1 cellular context compared by ENCODE assay signal in genomic region chr12:89494411-89495231, GRCh38.
TF ChIP-seq lines count a peak whose summit lies in the region.

No MANE protein-coding gene starts in this region.

TF ChIP-seq in K562, 482 proteins besides CTCF, POLR2A, EP300 and RAD21 (continued from another document and continues in another):
- TF ChIP-seq GATAD2A (IDR thresholded peaks at IDR 0.05) (no peak), ZNF316 (IDR thresholded peaks at IDR 0.05) (peak; percentile 41; the same call in 1 of the 2 replicates), FOXP4 (CRISPR knock-in tag; IDR thresholded peaks at IDR 0.05; ENCODE audit: borderline replicate concordance) (no peak), LCOR (CRISPR knock-in tag; IDR thresholded peaks at IDR 0.05) (no peak), RBBP5 (IDR thresholded peaks at IDR 0.05; ENCODE audit: borderline replicate concordance, insufficient read depth, low read length, poor library complexity, severe bottlenecking) (no peak), HNRNPL (IDR thresholded peaks at IDR 0.05; ENCODE audit: low read depth, low read length) (no peak), JUND (IDR thresholded peaks at IDR 0.05; ENCODE audit: borderline replicate concordance, low read depth, low read length) (no peak), JUND (tag; IDR thresholded peaks at IDR 0.05; ENCODE audit: borderline replicate concordance, low read depth, low read length) (peak; percentile 13; the same call in 1 of the 3 replicates), TRIM25 (IDR thresholded peaks at IDR 0.05; ENCODE audit: borderline replicate concordance) (no peak), ZNF592 (IDR thresholded peaks at IDR 0.05) (no peak), ZNF830 (CRISPR knock-in tag; IDR thresholded peaks at IDR 0.05) (no peak), DPF2 (IDR thresholded peaks at IDR 0.05) (no peak), FOS (IDR thresholded peaks at IDR 0.05; ENCODE audit: extremely low read depth, insufficient read length) (no peak), FOXK2 (conservative IDR thresholded peaks at IDR 0.05 in 1 of 2, IDR thresholded peaks at IDR 0.05 in 1 of 2; ENCODE audit: low read depth in 2 of 2) (0 out of 4 replicates have a peak, but pooled peaks of 1 of the 2 experiments have one; percentile 42), RFX5 (IDR thresholded peaks at IDR 0.05; ENCODE audit: low read depth, low read length) (no peak), U2AF1 (optimal IDR thresholded peaks at IDR 0.05; ENCODE audit: low read depth, low read length) (no peak), MYBL2 (IDR thresholded peaks at IDR 0.05; ENCODE audit: low read depth) (no peak), MYBL2 (CRISPR knock-in tag; IDR thresholded peaks at IDR 0.05; ENCODE audit: borderline replicate concordance) (no peak), PATZ1 (CRISPR knock-in tag; IDR thresholded peaks at IDR 0.05; ENCODE audit: borderline replicate concordance) (no peak), POLR2H (tag; IDR thresholded peaks at IDR 0.05; ENCODE audit: low read depth) (no peak), PBX2 (CRISPR knock-in tag; IDR thresholded peaks at IDR 0.05; ENCODE audit: low read depth) (no peak), PBX2 (tag; conservative IDR thresholded peaks at IDR 0.05; ENCODE audit: low read depth) (peak; percentile 18; the same call in 1 of the 2 replicates), WHSC1 (IDR thresholded peaks at IDR 0.05; ENCODE audit: low read length) (no peak), L3MBTL2 (IDR thresholded peaks at IDR 0.05) (peak; percentile 39; the same call in 1 of the 2 replicates), SMAD3 (CRISPR knock-in tag; conservative IDR thresholded peaks at IDR 0.05) (no peak), NFYB (IDR thresholded peaks at IDR 0.05; ENCODE audit: extremely low read depth, insufficient read length) (no peak), ZNF3 (CRISPR knock-in tag; IDR thresholded peaks at IDR 0.05) (no peak), ZNF699 (CRISPR knock-in tag; IDR thresholded peaks at IDR 0.05; ENCODE audit: insufficient replicate concordance) (no peak), NFE2 (IDR thresholded peaks at IDR 0.05; ENCODE audit: low read depth) (peak; percentile 62), ARID3B (CRISPR knock-in tag; IDR thresholded peaks at IDR 0.05; ENCODE audit: borderline replicate concordance) (no peak), TRIM24 (IDR thresholded peaks at IDR 0.05) (no peak), ZC3H4 (CRISPR knock-in tag; IDR thresholded peaks at IDR 0.05; ENCODE audit: borderline replicate concordance) (no peak), DACH1 (IDR thresholded peaks at IDR 0.05; ENCODE audit: partially characterized antibody) (no peak)
- TF ChIP-seq, protein P1, sequence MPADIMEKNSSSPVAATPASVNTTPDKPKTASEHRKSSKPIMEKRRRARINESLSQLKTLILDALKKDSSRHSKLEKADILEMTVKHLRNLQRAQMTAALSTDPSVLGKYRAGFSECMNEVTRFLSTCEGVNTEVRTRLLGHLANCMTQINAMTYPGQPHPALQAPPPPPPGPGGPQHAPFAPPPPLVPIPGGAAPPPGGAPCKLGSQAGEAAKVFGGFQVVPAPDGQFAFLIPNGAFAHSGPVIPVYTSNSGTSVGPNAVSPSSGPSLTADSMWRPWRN (IDR thresholded peaks at IDR 0.05; ENCODE audit: low read depth) = no peak
- TF ChIP-seq, protein P2, sequence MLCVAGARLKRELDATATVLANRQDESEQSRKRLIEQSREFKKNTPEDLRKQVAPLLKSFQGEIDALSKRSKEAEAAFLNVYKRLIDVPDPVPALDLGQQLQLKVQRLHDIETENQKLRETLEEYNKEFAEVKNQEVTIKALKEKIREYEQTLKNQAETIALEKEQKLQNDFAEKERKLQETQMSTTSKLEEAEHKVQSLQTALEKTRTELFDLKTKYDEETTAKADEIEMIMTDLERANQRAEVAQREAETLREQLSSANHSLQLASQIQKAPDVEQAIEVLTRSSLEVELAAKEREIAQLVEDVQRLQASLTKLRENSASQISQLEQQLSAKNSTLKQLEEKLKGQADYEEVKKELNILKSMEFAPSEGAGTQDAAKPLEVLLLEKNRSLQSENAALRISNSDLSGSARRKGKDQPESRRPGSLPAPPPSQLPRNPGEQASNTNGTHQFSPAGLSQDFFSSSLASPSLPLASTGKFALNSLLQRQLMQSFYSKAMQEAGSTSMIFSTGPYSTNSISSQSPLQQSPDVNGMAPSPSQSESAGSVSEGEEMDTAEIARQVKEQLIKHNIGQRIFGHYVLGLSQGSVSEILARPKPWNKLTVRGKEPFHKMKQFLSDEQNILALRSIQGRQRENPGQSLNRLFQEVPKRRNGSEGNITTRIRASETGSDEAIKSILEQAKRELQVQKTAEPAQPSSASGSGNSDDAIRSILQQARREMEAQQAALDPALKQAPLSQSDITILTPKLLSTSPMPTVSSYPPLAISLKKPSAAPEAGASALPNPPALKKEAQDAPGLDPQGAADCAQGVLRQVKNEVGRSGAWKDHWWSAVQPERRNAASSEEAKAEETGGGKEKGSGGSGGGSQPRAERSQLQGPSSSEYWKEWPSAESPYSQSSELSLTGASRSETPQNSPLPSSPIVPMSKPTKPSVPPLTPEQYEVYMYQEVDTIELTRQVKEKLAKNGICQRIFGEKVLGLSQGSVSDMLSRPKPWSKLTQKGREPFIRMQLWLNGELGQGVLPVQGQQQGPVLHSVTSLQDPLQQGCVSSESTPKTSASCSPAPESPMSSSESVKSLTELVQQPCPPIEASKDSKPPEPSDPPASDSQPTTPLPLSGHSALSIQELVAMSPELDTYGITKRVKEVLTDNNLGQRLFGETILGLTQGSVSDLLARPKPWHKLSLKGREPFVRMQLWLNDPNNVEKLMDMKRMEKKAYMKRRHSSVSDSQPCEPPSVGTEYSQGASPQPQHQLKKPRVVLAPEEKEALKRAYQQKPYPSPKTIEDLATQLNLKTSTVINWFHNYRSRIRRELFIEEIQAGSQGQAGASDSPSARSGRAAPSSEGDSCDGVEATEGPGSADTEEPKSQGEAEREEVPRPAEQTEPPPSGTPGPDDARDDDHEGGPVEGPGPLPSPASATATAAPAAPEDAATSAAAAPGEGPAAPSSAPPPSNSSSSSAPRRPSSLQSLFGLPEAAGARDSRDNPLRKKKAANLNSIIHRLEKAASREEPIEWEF (CRISPR knock-in tag; IDR thresholded peaks at IDR 0.05) = no peak
- TF ChIP-seq, protein P3, sequence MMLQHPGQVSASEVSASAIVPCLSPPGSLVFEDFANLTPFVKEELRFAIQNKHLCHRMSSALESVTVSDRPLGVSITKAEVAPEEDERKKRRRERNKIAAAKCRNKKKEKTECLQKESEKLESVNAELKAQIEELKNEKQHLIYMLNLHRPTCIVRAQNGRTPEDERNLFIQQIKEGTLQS (IDR thresholded peaks at IDR 0.05) = 0 out of 2 replicates have a peak, but pooled peaks have one; percentile 27
- TF ChIP-seq, protein P3 (CRISPR knock-in tag; conservative IDR thresholded peaks at IDR 0.05) = no peak
